ENCODE assay signal across 8 cellular contexts in the genomic region with DNA sequence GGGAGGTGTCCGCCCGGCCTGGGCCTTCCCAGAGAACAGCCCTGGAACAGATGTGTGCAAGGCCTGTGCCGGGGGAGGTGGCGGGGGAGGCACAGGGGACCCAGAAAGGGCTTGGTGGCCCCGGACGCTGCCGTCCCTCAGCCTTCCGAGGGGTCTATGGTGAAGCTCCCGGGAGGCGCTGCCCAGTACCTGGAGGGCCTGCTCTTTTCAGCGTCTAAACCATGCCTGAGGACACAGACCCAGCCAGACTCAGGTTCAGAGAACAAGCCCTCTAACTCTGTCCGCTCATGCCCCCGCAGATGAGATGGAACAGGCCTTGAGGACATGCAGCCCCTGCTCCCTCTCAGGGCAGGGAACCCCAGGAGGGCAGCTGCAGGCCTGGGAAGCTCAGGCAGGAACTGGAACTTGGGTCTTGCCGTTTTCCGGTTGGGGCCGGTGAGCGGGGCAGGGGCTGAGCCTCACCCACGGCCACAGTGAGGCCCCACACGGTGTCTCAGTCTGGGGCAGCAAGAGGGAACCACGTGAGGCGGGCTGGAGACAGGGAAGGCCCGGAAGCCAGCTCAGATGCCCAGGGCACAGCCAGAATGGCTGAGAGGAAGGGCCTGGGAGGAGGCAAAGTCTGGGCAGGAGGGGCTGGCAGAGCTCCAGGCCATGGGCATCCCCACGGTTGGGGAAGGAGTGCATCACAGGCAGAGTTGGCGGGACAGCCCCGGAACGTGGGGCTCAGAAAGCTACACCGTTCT. TPM values are rescaled to one million over a fixed set of nuclear protein-coding genes. Genes with fewer than 3 reads are reported as not detected.
DNase-seq lines count a peak whose midpoint lies in the region; ATAC-seq and TF ChIP-seq lines count a peak whose summit lies in the region.

No MANE protein-coding gene starts in this region.

- TF ChIP-seq CTCF in activated B cell treated with CpG ODN at 0.5 μM for 24 hours (IDR thresholded peaks at IDR 0.05), result no peak

- 41% methylated on average over 27 of the region's 27 CpGs for WGBS in urinary bladder

- DNase-seq in SIG-M5 treated with dmso at 0.1 percent for 504 hours (lab: John Stamatoyannopoulos, UW; ENCODE audit: unreplicated experiment) (peak; percentile 58), SIG-M5 (lab: John Stamatoyannopoulos, UW) (no peak), activated B cell treated with CpG ODN at 0.5 μM for 24 hours (no peak), erythroblast (lab: John Stamatoyannopoulos, UW) (no peak), NCI-H1105 (lab: John Stamatoyannopoulos, UW) (no peak)
- no peak for DNase-seq in naive thymus-derived CD8-positive, alpha-beta T cell

- H3K27ac Mint-ChIP-seq in activated B cell treated with CpG ODN at 0.5 μM for 24 hours, result no peak overlapping the region
- H3K27ac Mint-ChIP-seq in naive thymus-derived CD8-positive, alpha-beta T cell, result peak overlapping the region in 8 of 10 donors; percentile 39 to 89 (median 72)

- H3K4me3 ChIP-seq in urinary bladder (ENCODE audit: low read depth, low read length), result no peak overlapping the region

- no peaks in the 10 kb centered on the region for H3K4me1 ChIP-seq in urinary bladder (ENCODE audit: insufficient read depth)

- peak; percentile 13 for ATAC-seq in activated B cell treated with CpG ODN at 0.5 μM for 24 hours (ENCODE audit: low read depth)
- ATAC-seq in naive thymus-derived CD8-positive, alpha-beta T cell, result peak in 1 of 2 donors; percentile 6
- ATAC-seq in HG02973 (IDR thresholded peaks at IDR 0.05; ENCODE audit: unreplicated experiment), result no peak

- peak; percentile 16 for TF ChIP-seq POLR2A in erythroblast (IDR thresholded peaks at IDR 0.05; ENCODE audit: low read length)

- intact Hi-C loops in activated B cell treated with CpG ODN at 0.5 μM for 24 hours (cut with micrococcal nuclease), result no loop called here

- no peaks in the 10 kb centered on the region for H3K9me3 Mint-ChIP-seq in activated B cell treated with CpG ODN at 0.5 μM for 24 hours
- H3K9me3 Mint-ChIP-seq in naive thymus-derived CD8-positive, alpha-beta T cell, result no peaks in the 10 kb centered on the region

- peak overlapping the region; percentile 80 for H3K27ac ChIP-seq in urinary bladder (ENCODE audit: low read depth)

- POLR2A ChIA-PET in activated B cell treated with CpG ODN at 0.5 μM for 24 hours (lab: Charles Lee), result interaction anchor here (0.7 to 1.4 kb wide), 5 partner anchors 13 to 1018 kb away, joined by 3 to 7 read pairs (median 3); partner anchors contain the start of gene SLC16A3
- POLR2A ChIA-PET in naive thymus-derived CD8-positive, alpha-beta T cell (lab: Charles Lee), result interaction anchor here (0.5 to 3.4 kb wide), 13 partner anchors 11 to 166 kb away, joined by 3 to 11 read pairs (median 4); partner anchors contain the start of genes CD7, CSNK1D and SLC16A3

- CTCF ChIA-PET in activated B cell treated with CpG ODN at 0.5 μM for 24 hours (lab: Charles Lee), result interaction anchor here (0.9 kb wide), 1 partner anchor 35 kb away, joined by 3 read pairs; no protein-coding TSS in a partner anchor

- H3K4me1 Mint-ChIP-seq in activated B cell treated with CpG ODN at 0.5 μM for 24 hours, result peaks cover 37% of the 10 kb centered on the region
- H3K4me1 Mint-ChIP-seq in naive thymus-derived CD8-positive, alpha-beta T cell, result peaks cover 32 to 66% (median 60%) of the 10 kb centered on the region in 4 donors

- H3K27me3 Mint-ChIP-seq in activated B cell treated with CpG ODN at 0.5 μM for 24 hours, result no peaks in the 10 kb centered on the region
- H3K27me3 Mint-ChIP-seq in naive thymus-derived CD8-positive, alpha-beta T cell, result peaks cover 0 to 1% (median 0%) of the 10 kb centered on the region in 5 donors

- peak overlapping the region; percentile 11 for H3K4me3 Mint-ChIP-seq in activated B cell treated with CpG ODN at 0.5 μM for 24 hours
- H3K4me3 Mint-ChIP-seq in naive thymus-derived CD8-positive, alpha-beta T cell, result peak overlapping the region in 4 of 10 donors; percentile 19 to 69 (median 52)

- peaks cover 53% of the 10 kb centered on the region for H3K36me3 Mint-ChIP-seq in activated B cell treated with CpG ODN at 0.5 μM for 24 hours (ENCODE audit: low read depth)
- peaks cover 0 to 49% (median 8%) of the 10 kb centered on the region in 3 donors for H3K36me3 Mint-ChIP-seq in naive thymus-derived CD8-positive, alpha-beta T cell

- peaks cover 8% of the 10 kb centered on the region for H3K36me3 ChIP-seq in urinary bladder (ENCODE audit: insufficient read depth)

RNA-seq across cellular contexts. Expression of gene SLC16A3, which starts 12.5 kb away (rescaled TPM):
- total RNA-seq in activated B cell treated with CpG ODN at 0.5 μM for 24 hours, result 24.6 and 26.5 TPM in 2 replicates
- total RNA-seq in naive thymus-derived CD8-positive, alpha-beta T cell, result 10 to 100 TPM; 10.1 to 11.6 TPM
- polyA plus RNA-seq in naive thymus-derived CD8-positive, alpha-beta T cell, result 1 to 10 TPM in 2 of 3 donors, under 1 TPM in 1; 0.91 to 1.5 (median 1.0) TPM
- 29.9 TPM for total RNA-seq in urinary bladder
- 65.5 TPM for polyA plus RNA-seq in urinary bladder

RNA-seq across cellular contexts. Expression of gene CCDC57, which starts 28.7 kb away (rescaled TPM):
- 56.6 TPM in 2 replicates for total RNA-seq in activated B cell treated with CpG ODN at 0.5 μM for 24 hours
- total RNA-seq in naive thymus-derived CD8-positive, alpha-beta T cell, result 10 to 100 TPM; 72.9 to 80.0 TPM
- 10 to 100 TPM; 39.6 to 53.5 (median 42.4) TPM for polyA plus RNA-seq in naive thymus-derived CD8-positive, alpha-beta T cell
- total RNA-seq in urinary bladder, result 25.9 TPM
- 23.7 TPM for polyA plus RNA-seq in urinary bladder

RNA-seq across cellular contexts. Expression of gene CSNK1D, which starts 32.1 kb away (rescaled TPM):
- total RNA-seq in activated B cell treated with CpG ODN at 0.5 μM for 24 hours (147 and 170 TPM in 2 replicates), urinary bladder (41.7 TPM)
- 100 to 1,000 TPM; 184 to 201 TPM for total RNA-seq in naive thymus-derived CD8-positive, alpha-beta T cell
- polyA plus RNA-seq in naive thymus-derived CD8-positive, alpha-beta T cell, result 10 to 100 TPM; 47.6 to 72.1 (median 48.6) TPM
- 122 TPM for polyA plus RNA-seq in urinary bladder
